Comparison of ENCODE assay signal across 24 cellular contexts in the genomic region with DNA sequence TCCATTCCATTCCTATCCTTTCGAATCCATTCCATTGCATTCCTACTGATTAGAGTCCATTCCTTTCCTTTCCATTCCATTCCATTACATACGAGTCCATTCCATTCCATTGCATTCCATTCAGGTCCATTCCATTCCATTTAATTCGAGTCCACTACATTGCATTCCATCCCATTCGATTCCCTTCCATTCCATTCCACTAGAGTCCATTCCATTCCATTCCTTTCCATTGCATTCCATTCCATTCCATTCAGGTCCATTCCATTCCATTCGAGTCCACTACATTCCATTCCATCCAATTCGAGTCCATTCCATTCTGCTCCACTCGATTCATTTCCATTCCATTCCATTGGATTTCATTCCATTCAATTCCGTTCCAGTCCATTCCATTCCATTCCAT.
DNase-seq lines count a peak whose midpoint lies in the region; ATAC-seq, FAIRE-seq and TF ChIP-seq lines count a peak whose summit lies in the region.
"Had no signal": no experiment of that assay in that cellular context is flagged by ENCODE, and none has a peak within 500 bp of the region (broad histone marks: within the 10 kb centered on the region; RNA-seq: fewer than 3 reads in every experiment).

No MANE protein-coding gene starts in this region.

- no peak for TF ChIP-seq EP300 in HepG2 (IDR thresholded peaks at IDR 0.05; ENCODE audit: low read depth in 2 of 2, low read length in 2 of 2)
- no peak for TF ChIP-seq EP300 in HepG2 (CRISPR knock-in tag; IDR thresholded peaks at IDR 0.05; ENCODE audit: borderline replicate concordance)

- no peak overlapping the region for H3K27ac Mint-ChIP-seq in activated B cell treated with CpG ODN at 0.5 μM for 24 hours
- no peak overlapping the region for H3K27ac Mint-ChIP-seq in type B pancreatic cell
- H3K27ac Mint-ChIP-seq: CD14-positive monocyte; CD4-positive, alpha-beta T cell; HFFc6 had no signal

- FAIRE-seq in HepG2 (lab: Jason Lieb, UNC): no peak
- FAIRE-seq: A204.1, GM12891, GM18507, H54 had no signal

- ATAC-seq in HepG2 (no peak), right lobe of liver (no peak), activated B cell treated with CpG ODN at 0.5 μM for 24 hours (ENCODE audit: low read depth) (no peak)

- no peak overlapping the region for H3K4me2 ChIP-seq in HepG2 (ENCODE audit: low read depth, low read length)
- H3K4me2 ChIP-seq: BLaER1 treated with 17β-estradiol and CSF1 and Interleukin-3, amounts not matched to agents 10 nM and 100 nM had no signal

- POLR2A ChIA-PET in HepG2 (lab: Yijun Ruan, JAX) (no interaction called here), activated B cell treated with CpG ODN at 0.5 μM for 24 hours (lab: Charles Lee) (no interaction called here)

- in situ Hi-C loops in HepG2 (cut with HindIII; ENCODE audit: extremely low pct_ligation_motif_present, low pct_unique_long_range_greater_than_20kb): no loop called here

- no peaks in the 10 kb centered on the region for H3K36me3 Mint-ChIP-seq in activated B cell treated with CpG ODN at 0.5 μM for 24 hours (ENCODE audit: low read depth)
- H3K36me3 Mint-ChIP-seq in type B pancreatic cell: peaks cover 20% of the 10 kb centered on the region
- H3K36me3 Mint-ChIP-seq: CD14-positive monocyte had no signal

- no peaks in the 10 kb centered on the region for H3K4me1 ChIP-seq in HepG2 (ENCODE audit: insufficient read depth, low read length)
- H3K4me1 ChIP-seq in right lobe of liver: no peaks in the 10 kb centered on the region
- no peaks in the 10 kb centered on the region for H3K4me1 ChIP-seq in liver (ENCODE audit: control insufficient read depth in 4 of 4, insufficient read depth in 4 of 4, low read length in 3 of 4)
- H3K4me1 ChIP-seq: BE2C; BLaER1 treated with 17β-estradiol and CSF1 and Interleukin-3, amounts not matched to agents 10 nM and 100 nM; HAP-1 had no signal

- H3K9me3 Mint-ChIP-seq in activated B cell treated with CpG ODN at 0.5 μM for 24 hours (peaks cover 68% of the 10 kb centered on the region), type B pancreatic cell (peaks cover 17% of the 10 kb centered on the region)
- H3K9me3 Mint-ChIP-seq: HFFc6 had no signal

- H3K4me1 Mint-ChIP-seq in activated B cell treated with CpG ODN at 0.5 μM for 24 hours (no peaks in the 10 kb centered on the region), type B pancreatic cell (ENCODE audit: unreplicated experiment) (no peaks in the 10 kb centered on the region)
- H3K4me1 Mint-ChIP-seq: CD14-positive monocyte; CD8-positive, alpha-beta memory T cell had no signal

- TF ChIP-seq POLR2A in HepG2 (IDR thresholded peaks at IDR 0.05; ENCODE audit: insufficient read depth in 1 of 2, low read depth in 2 of 2, low read length in 2 of 2): no peak
- TF ChIP-seq POLR2A in right lobe of liver (IDR thresholded peaks at IDR 0.05): no peak

- no peak for TF ChIP-seq RAD21 in HepG2 (CRISPR knock-in tag; IDR thresholded peaks at IDR 0.05)
- no peak for TF ChIP-seq RAD21 in liver (IDR thresholded peaks at IDR 0.05)

- no peak overlapping the region for H2AFZ ChIP-seq in HepG2 (ENCODE audit: low read length)

- H3K4me3 ChIP-seq in HepG2 (replicated peaks in 1 of 3; ENCODE audit: insufficient read depth in 1 of 3, low read depth in 2 of 3, low read length in 3 of 3) (no peak overlapping the region), right lobe of liver (no peak overlapping the region), liver (ENCODE audit: low read depth in 1 of 3, low read length in 3 of 3) (peak overlapping the region in 2 of 3 donors; percentile 11 to 30)
- H3K4me3 ChIP-seq: BLaER1 treated with 17β-estradiol and CSF1 and Interleukin-3, amounts not matched to agents 10 nM and 100 nM; HAP-1 had no signal

- H4K20me1 ChIP-seq in HepG2 (ENCODE audit: insufficient read depth, low read length): no peaks in the 10 kb centered on the region
- H4K20me1 ChIP-seq: BLaER1 treated with 17β-estradiol and CSF1 and Interleukin-3, amounts not matched to agents 10 nM and 100 nM had no signal

- intact Hi-C loops in HepG2 (cut with micrococcal nuclease; ENCODE audit: unreplicated experiment): no loop called here
- intact Hi-C loops in right lobe of liver (cut with DNase I): no loop called here
- intact Hi-C loops in activated B cell treated with CpG ODN at 0.5 μM for 24 hours (cut with micrococcal nuclease): no loop called here

- BruUV-seq in HepG2 (replicated peaks; lab: Mats Ljungman, UMichigan): no TSS peak

- H3K27me3 ChIP-seq in HepG2 (ENCODE audit: control insufficient read depth in 1 of 2, insufficient read depth in 2 of 2, low read length in 2 of 2) (no peaks in the 10 kb centered on the region), right lobe of liver (no peaks in the 10 kb centered on the region), liver (ENCODE audit: control insufficient read depth in 4 of 4, insufficient read depth in 4 of 4, low read length in 3 of 4) (no peaks in the 10 kb centered on the region)
- H3K27me3 ChIP-seq: BE2C; BLaER1 treated with 17β-estradiol and CSF1 and Interleukin-3, amounts not matched to agents 10 nM and 100 nM had no signal

- H3K27ac ChIP-seq in HepG2 (ENCODE audit: extremely low read length, insufficient read depth, low read length): no peak overlapping the region
- no peak overlapping the region for H3K27ac ChIP-seq in right lobe of liver
- no peak overlapping the region for H3K27ac ChIP-seq in liver (ENCODE audit: low read depth in 1 of 2, low read length in 2 of 2)
- H3K27ac ChIP-seq: 22Rv1; BLaER1 treated with 17β-estradiol and CSF1 and Interleukin-3, amounts not matched to agents 10 nM and 100 nM had no signal

- WGBS in HepG2 (ENCODE audit: low lambda C conversion rate): 3% methylated on average over 8 of the region's 8 CpGs
- 49% methylated on average over 8 of the region's 8 CpGs for WGBS in right lobe of liver (ENCODE audit: insufficient coverage, low coverage, low lambda C conversion rate, missing lambda C conversion rate)
- 70% methylated on average over 8 of the region's 8 CpGs for WGBS in liver

- H3K4me3 Mint-ChIP-seq in activated B cell treated with CpG ODN at 0.5 μM for 24 hours (no peak overlapping the region), type B pancreatic cell (no peak overlapping the region)
- H3K4me3 Mint-ChIP-seq: CD14-positive monocyte; CD4-positive, alpha-beta T cell; CD8-positive, alpha-beta memory T cell; HFFc6 had no signal

- H3K27me3 Mint-ChIP-seq in activated B cell treated with CpG ODN at 0.5 μM for 24 hours: no peaks in the 10 kb centered on the region
- H3K27me3 Mint-ChIP-seq in type B pancreatic cell: no peaks in the 10 kb centered on the region
- H3K27me3 Mint-ChIP-seq: CD4-positive, alpha-beta T cell; CD8-positive, alpha-beta memory T cell had no signal

- H3K9me3 ChIP-seq in HepG2 (ENCODE audit: low read length) (no peaks in the 10 kb centered on the region), right lobe of liver (peaks cover 0 to 35% (median 11%) of the 10 kb centered on the region in 4 donors), liver (ENCODE audit: control insufficient read depth in 4 of 4, low read length in 3 of 4) (peaks cover 14 to 70% (median 34%) of the 10 kb centered on the region in 4 donors)
- H3K9me3 ChIP-seq: BE2C; BLaER1 treated with 17β-estradiol and CSF1 and Interleukin-3, amounts not matched to agents 10 nM and 100 nM had no signal

- H3K36me3 ChIP-seq in HepG2 (replicated peaks in 1 of 2; ENCODE audit: control insufficient read depth in 1 of 2, insufficient read depth in 2 of 2, low read length in 2 of 2) (no peaks in the 10 kb centered on the region), right lobe of liver (no peaks in the 10 kb centered on the region), liver (ENCODE audit: control insufficient read depth in 4 of 4, insufficient read depth in 3 of 4, low read depth in 1 of 4, low read length in 3 of 4) (no peaks in the 10 kb centered on the region)
- H3K36me3 ChIP-seq: BE2C; BLaER1 treated with 17β-estradiol and CSF1 and Interleukin-3, amounts not matched to agents 10 nM and 100 nM; HAP-1 had no signal

- CTCF ChIA-PET in HepG2 (lab: Yijun Ruan, JAX; ENCODE audit: low intra/inter-chr PET ratio, low total read pairs): no interaction called here
- CTCF ChIA-PET in activated B cell treated with CpG ODN at 0.5 μM for 24 hours (lab: Charles Lee): no interaction called here

- no peak for TF ChIP-seq CTCF in HepG2 (CRISPR knock-in tag; IDR thresholded peaks at IDR 0.05)
- no peak for TF ChIP-seq CTCF in right lobe of liver (IDR thresholded peaks at IDR 0.05)
- peak; percentile 64 for TF ChIP-seq CTCF in activated B cell treated with CpG ODN at 0.5 μM for 24 hours (IDR thresholded peaks at IDR 0.05)
- no peak for TF ChIP-seq CTCF in liver (IDR thresholded peaks at IDR 0.05; ENCODE audit: low read depth, low read length, missing input control)
- no peak for TF ChIP-seq CTCF in type B pancreatic cell (conservative IDR thresholded peaks at IDR 0.05)

- DNase-seq in HepG2 (ENCODE audit: low spot score): no peak
- no peak for DNase-seq in right lobe of liver
- DNase-seq in activated B cell treated with CpG ODN at 0.5 μM for 24 hours: no peak
- DNase-seq in type B pancreatic cell (ENCODE audit: extremely low spot score, unreplicated experiment): no peak
- no peak for DNase-seq in putamen (ENCODE audit: low spot score)
- DNase-seq in NOMO-1 treated with DMSO at 0.1 percent for 48 hours (lab: John Stamatoyannopoulos, UW; ENCODE audit: unreplicated experiment): no peak
- DNase-seq: AML-193; BE2C; CD4-positive, alpha-beta T cell; CD8-positive, alpha-beta memory T cell; DMS53; DMS79 treated with DMSO at 0.1 percent for 48 hours; GF-D8; GOT3; HFFc6 had no signal

- H3K79me2 ChIP-seq in HepG2 (ENCODE audit: insufficient read depth, low read length): no peaks in the 10 kb centered on the region

- H3K9ac ChIP-seq in HepG2 (ENCODE audit: insufficient read depth, low read depth, low read length): no peak overlapping the region
- H3K9ac ChIP-seq in liver (ENCODE audit: low read depth in 1 of 2, low read length in 2 of 2): no peak overlapping the region
- H3K9ac ChIP-seq: BLaER1 treated with 17β-estradiol and CSF1 and Interleukin-3, amounts not matched to agents 10 nM and 100 nM had no signal

TF ChIP-seq in liver, 16 proteins besides CTCF, POLR2A, EP300 and RAD21 (continues in another document):
- TF ChIP-seq EGR1 (IDR thresholded peaks at IDR 0.05; ENCODE audit: low read depth in 2 of 2) (no peak), GABPA (IDR thresholded peaks at IDR 0.05 in 1 of 2, conservative IDR thresholded peaks at IDR 0.05 in 1 of 2) (no peak), RXRA (IDR thresholded peaks at IDR 0.05) (no peak), TAF1 (conservative IDR thresholded peaks at IDR 0.05) (no peak)

Comparison
In these comparisons a context has a peak if more than half of its experiments do, and no peak if none do; other contexts are left out.
1. H3K4me3 ChIP-seq: peak in liver (2 of 3); none in HepG2 (0 of 3) and right lobe of liver (0 of 3).